ENCODE assay signal across 9 cellular contexts in genomic region chr12:110100315-110100970, GRCh38. TPM values are rescaled to one million over a fixed set of nuclear protein-coding genes. Genes with fewer than 3 reads are reported as not detected.
DNase-seq lines count a peak whose midpoint lies in the region; ATAC-seq lines count a peak whose summit lies in the region.
"Had no signal": no experiment of that assay in that cellular context is flagged by ENCODE, and none has a peak within 500 bp of the region (broad histone marks: within the 10 kb centered on the region; RNA-seq: fewer than 3 reads in every experiment).

No MANE protein-coding gene starts in this region.

- no peaks in the 10 kb centered on the region for H3K36me3 Mint-ChIP-seq in CD4-positive, alpha-beta memory T cell
- H3K36me3 Mint-ChIP-seq: activated naive CD4-positive, alpha-beta T cell treated with anti-CD3 and anti-CD28 coated beads, Interleukin-2, amount 50 U/mL, for 24 hours had no signal

- no peak overlapping the region for H3K23ac ChIP-seq in mesenchymal stem cell (ENCODE audit: low read length in 2 of 2)

- H2BK15ac ChIP-seq in mesenchymal stem cell (ENCODE audit: low read depth, poor library complexity, severe bottlenecking), result no peak overlapping the region

- H3K4me3 ChIP-seq in CD4-positive, alpha-beta memory T cell (ENCODE audit: low read length in 2 of 2), result no peak overlapping the region
- H3K4me3 ChIP-seq in mesenchymal stem cell (ENCODE audit: insufficient read depth in 1 of 2, low read depth in 1 of 2, low read length in 2 of 2), result no peak overlapping the region

- H2BK120ac ChIP-seq in mesenchymal stem cell (ENCODE audit: low read depth, low read length), result no peak overlapping the region

- peak; percentile 52 to 60 (median 56) for DNase-seq in CD4-positive, alpha-beta memory T cell
- DNase-seq in NCI-H82 (lab: John Stamatoyannopoulos, UW) (peak; percentile 88), mesenchymal stem cell (peak; percentile 82)
- peak; percentile 50 to 59 for DNase-seq in activated CD4-positive, alpha-beta T cell treated with anti-CD3 and anti-CD28 coated beads, Interleukin-2, amount 50 U/mL, for 4 hours
- DNase-seq in effector CD4-positive, alpha-beta T cell, result peak; percentile 52
- peak; percentile 15 to 30 for DNase-seq in stimulated activated CD8-positive, alpha-beta memory T cell treated with anti-CD3 and anti-CD28 coated beads, Interleukin-4, amount 100 ng/mL, for 1 hour (ENCODE audit: low read depth in 2 of 2, low spot score in 1 of 2)

- no peak overlapping the region for H2BK5ac ChIP-seq in mesenchymal stem cell (ENCODE audit: low read depth, low read length, poor library complexity, severe bottlenecking)

- H3K9me3 ChIP-seq in CD4-positive, alpha-beta memory T cell (ENCODE audit: control insufficient read depth in 1 of 2, low read length in 2 of 2), result no peaks in the 10 kb centered on the region
- no peaks in the 10 kb centered on the region for H3K9me3 ChIP-seq in mesenchymal stem cell (ENCODE audit: control insufficient read depth, low read length)

- H3K4me2 ChIP-seq in mesenchymal stem cell (ENCODE audit: low read length, poor library complexity, severe bottlenecking), result no peak overlapping the region

- H4K8ac ChIP-seq in mesenchymal stem cell (ENCODE audit: low read length), result no peak overlapping the region

- no peaks in the 10 kb centered on the region for H3K27me3 ChIP-seq in CD4-positive, alpha-beta memory T cell (ENCODE audit: insufficient read depth, low read length)
- no peaks in the 10 kb centered on the region for H3K27me3 ChIP-seq in mesenchymal stem cell (ENCODE audit: control insufficient read depth in 1 of 2, insufficient read depth in 1 of 2, low read length in 2 of 2)

- 67% methylated on average over 8 of the region's 8 CpGs for WGBS in mesenchymal stem cell

- H4K91ac ChIP-seq in mesenchymal stem cell (ENCODE audit: low read length), result no peak overlapping the region

- no peaks in the 10 kb centered on the region for H3K27me3 Mint-ChIP-seq in CD4-positive, alpha-beta memory T cell
- H3K27me3 Mint-ChIP-seq: activated naive CD4-positive, alpha-beta T cell treated with anti-CD3 and anti-CD28 coated beads, Interleukin-2, amount 50 U/mL, for 24 hours had no signal

- H3K79me1 ChIP-seq in mesenchymal stem cell (replicated peaks; ENCODE audit: low read length, poor library complexity, severe bottlenecking), result no peaks in the 10 kb centered on the region

- peak overlapping the region; percentile 51 for H3K9ac ChIP-seq in mesenchymal stem cell (ENCODE audit: low read length)

- peak overlapping the region in 2 of 8 donors; percentile 11 to 64 for H3K4me3 Mint-ChIP-seq in CD4-positive, alpha-beta memory T cell
- H3K4me3 Mint-ChIP-seq: activated naive CD4-positive, alpha-beta T cell treated with anti-CD3 and anti-CD28 coated beads, Interleukin-2, amount 50 U/mL, for 24 hours had no signal

- H3K4me1 Mint-ChIP-seq in CD4-positive, alpha-beta memory T cell, result peaks cover 5 to 8% (median 6%) of the 10 kb centered on the region in 4 donors

- H3K27ac ChIP-seq in CD4-positive, alpha-beta memory T cell (ENCODE audit: low read depth, low read length), result no peak overlapping the region
- H3K27ac ChIP-seq in mesenchymal stem cell (ENCODE audit: low read length, poor library complexity, severe bottlenecking), result no peak overlapping the region

- H3K14ac ChIP-seq in mesenchymal stem cell (ENCODE audit: low read length in 2 of 2), result no peak overlapping the region

- peak overlapping the region in 6 of 7 donors; percentile 0 to 43 (median 16) for H3K27ac Mint-ChIP-seq in CD4-positive, alpha-beta memory T cell
- H3K27ac Mint-ChIP-seq: activated naive CD4-positive, alpha-beta T cell treated with anti-CD3 and anti-CD28 coated beads, Interleukin-2, amount 50 U/mL, for 24 hours had no signal

- no peak overlapping the region for H2BK12ac ChIP-seq in mesenchymal stem cell (ENCODE audit: low read length in 2 of 2)

- CTCF ChIA-PET in CD4-positive, alpha-beta memory T cell (lab: Charles Lee; ENCODE audit: partially characterized antibody), result interaction anchor here (0.6 to 5.7 kb wide), 33 partner anchors 10 to 785 kb away, joined by 3 to 67 read pairs (median 4); no protein-coding TSS in a partner anchor

- H2AK5ac ChIP-seq in mesenchymal stem cell (ENCODE audit: low read length, severe bottlenecking), result no peak overlapping the region

- peaks cover 6% of the 10 kb centered on the region for H3K4me1 ChIP-seq in CD4-positive, alpha-beta memory T cell (ENCODE audit: insufficient read depth, low read length)
- no peaks in the 10 kb centered on the region for H3K4me1 ChIP-seq in mesenchymal stem cell (ENCODE audit: control insufficient read depth, insufficient read depth, low read depth, low read length)

- H2AFZ ChIP-seq in mesenchymal stem cell (ENCODE audit: low read depth, low read length), result no peak overlapping the region

- intact Hi-C loops in CD4-positive, alpha-beta memory T cell (cut with micrococcal nuclease), result loop anchor here (1.0 kb wide), 4 partner anchors 295 to 788 kb away; no protein-coding TSS in a partner anchor

- no peaks in the 10 kb centered on the region for H3K36me3 ChIP-seq in CD4-positive, alpha-beta memory T cell (ENCODE audit: insufficient read depth, low read length)
- H3K36me3 ChIP-seq in mesenchymal stem cell (ENCODE audit: control insufficient read depth in 1 of 2, insufficient read depth in 2 of 2, low read depth in 1 of 2, low read length in 2 of 2), result no peaks in the 10 kb centered on the region

- H3K9me3 Mint-ChIP-seq in CD4-positive, alpha-beta memory T cell, result no peaks in the 10 kb centered on the region
- H3K9me3 Mint-ChIP-seq: activated naive CD4-positive, alpha-beta T cell treated with anti-CD3 and anti-CD28 coated beads, Interleukin-2, amount 50 U/mL, for 24 hours had no signal

- H3K18ac ChIP-seq in mesenchymal stem cell (ENCODE audit: low read depth in 1 of 2, low read length in 2 of 2), result peak overlapping the region in 1 of 2 experiments; percentile 29

- POLR2A ChIA-PET in CD4-positive, alpha-beta memory T cell (lab: Charles Lee; ENCODE audit: partially characterized antibody), result interaction anchor here (3.5 kb wide), 1 partner anchor 331 kb away, joined by 11 read pairs; no protein-coding TSS in a partner anchor

- ATAC-seq in GM19372 (IDR thresholded peaks at IDR 0.05; ENCODE audit: low read depth, unreplicated experiment) (peak; percentile 75), HG03442 (IDR thresholded peaks at IDR 0.05; ENCODE audit: unreplicated experiment) (peak; percentile 90)

- no peak overlapping the region for H3K4ac ChIP-seq in mesenchymal stem cell (ENCODE audit: low read depth in 1 of 2, low read length in 2 of 2)

RNA-seq across cellular contexts. Expression of gene IFT81, which starts 23.7 kb away (rescaled TPM):
- total RNA-seq in CD4-positive, alpha-beta memory T cell, result 1 to 10 TPM; 1.1 to 1.3 TPM
- polyA plus RNA-seq in CD4-positive, alpha-beta memory T cell, result 1 to 10 TPM in 1 of 2 donors, under 1 TPM in 1; 0.57 to 1.2 TPM
- polyA plus RNA-seq in mesenchymal stem cell (2013, experiment 1 of 2), result 10.9 TPM
- polyA plus RNA-seq in mesenchymal stem cell (2013, experiment 2 of 2), result 10.4 TPM

RNA-seq across cellular contexts. Expression of gene C12orf76, which starts 52.1 kb away (rescaled TPM):
- 10 to 100 TPM; 26.4 to 33.5 TPM for total RNA-seq in CD4-positive, alpha-beta memory T cell
- polyA plus RNA-seq in CD4-positive, alpha-beta memory T cell, result 10 to 100 TPM; 16.4 to 17.5 TPM
- polyA plus RNA-seq in mesenchymal stem cell (2013, experiment 1 of 2), result 10.6 TPM
- polyA plus RNA-seq in mesenchymal stem cell (2013, experiment 2 of 2), result 10.7 TPM

Comparison
In these comparisons a context has a peak if more than half of its experiments do, and no peak if none do; other contexts are left out.
1. DNase-seq: peak in every context shown above with its lines; median percentile 88 in NCI-H82; 82 in mesenchymal stem cell; 56 in CD4-positive, alpha-beta memory T cell; 54 in activated CD4-positive, alpha-beta T cell treated with anti-CD3 and anti-CD28 coated beads, Interleukin-2, amount 50 U/mL, for 4 hours; 52 in effector CD4-positive, alpha-beta T cell; 22 in stimulated activated CD8-positive, alpha-beta memory T cell treated with anti-CD3 and anti-CD28 coated beads, Interleukin-4, amount 100 ng/mL, for 1 hour.